6 cellular contexts compared by ENCODE assay signal in the genomic region with DNA sequence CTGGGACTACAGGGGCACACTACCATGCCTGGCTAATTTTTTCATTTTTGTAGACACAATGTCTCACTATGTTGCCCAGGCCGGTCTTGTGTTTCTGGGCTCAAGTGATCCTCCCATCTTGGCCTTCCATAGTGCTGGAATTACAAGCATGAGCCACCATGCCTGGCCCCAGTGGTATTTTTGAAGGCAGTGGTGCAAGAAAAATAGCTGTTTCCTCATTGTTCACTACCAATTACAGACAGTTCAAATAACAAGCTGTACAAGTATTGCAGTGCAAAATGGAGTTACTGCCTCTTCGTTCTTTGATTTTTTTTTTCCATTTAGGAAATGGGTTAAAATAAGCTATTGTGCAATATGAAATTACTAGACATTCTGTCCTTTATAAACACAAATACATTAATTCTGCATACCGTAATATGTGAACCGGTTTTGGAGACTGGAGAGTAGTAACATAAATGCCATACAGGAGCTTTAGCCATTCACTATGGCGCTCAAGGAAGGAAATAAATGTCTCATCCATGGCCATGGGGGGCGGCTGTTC.
"Had no signal": no experiment of that assay in that cellular context is flagged by ENCODE, and none has a peak within 500 bp of the region (broad histone marks: within the 10 kb centered on the region; RNA-seq: fewer than 3 reads in every experiment).

No MANE protein-coding gene starts in this region.

- H3K4me3 Mint-ChIP-seq: GM23338, H9 had no signal

- H3K27ac Mint-ChIP-seq: GM23338, H9 had no signal

- DNase-seq: H9, HCEC 1CT had no signal

- H3K4me2 ChIP-seq: GM23338 had no signal

- H2AFZ ChIP-seq: GM23338 had no signal

- FAIRE-seq: H1, H54, HTR-8/SVneo had no signal

- H3K9me3 Mint-ChIP-seq: GM23338, H9 had no signal

- H3K4me3 ChIP-seq: GM23338 had no signal

- H3K4me1 Mint-ChIP-seq: GM23338, H9 had no signal

- ATAC-seq: GM23338 had no signal
